In the genomic region with DNA sequence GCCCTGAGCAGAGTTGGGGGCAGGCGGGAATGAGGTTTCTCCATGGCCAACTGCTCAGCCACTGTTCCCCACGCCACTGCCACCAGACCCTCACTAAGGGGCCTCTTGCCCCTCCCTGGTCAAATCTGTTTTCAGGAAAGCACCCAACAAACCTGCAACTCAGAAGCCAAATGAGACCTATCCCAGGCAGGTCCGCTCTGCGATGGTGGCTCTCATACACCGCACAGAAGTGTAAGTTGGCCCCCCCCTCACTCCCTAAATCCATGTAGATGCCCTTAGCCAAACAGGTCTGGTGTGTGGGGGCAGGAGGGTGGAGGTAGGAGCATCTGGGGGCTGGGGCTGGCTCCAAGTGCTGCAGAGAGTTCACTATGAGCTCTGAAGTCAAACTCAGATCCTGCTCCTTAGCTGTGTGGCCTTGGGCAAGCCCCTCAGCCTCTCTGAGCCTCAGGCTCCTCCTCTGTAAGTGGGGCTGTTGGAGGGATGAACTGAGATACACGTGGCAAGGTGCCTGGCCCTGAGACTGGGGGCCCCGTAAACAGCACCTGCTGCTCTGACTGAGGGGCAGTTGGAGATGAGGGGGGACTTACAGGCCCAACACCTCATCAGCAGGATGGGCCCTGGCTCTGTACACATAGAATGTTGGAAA, we compare ENCODE assay signal across 15 cellular contexts. TPM values are rescaled to one million over a fixed set of nuclear protein-coding genes. Genes with fewer than 3 reads are reported as not detected.
DNase-seq lines count a peak whose midpoint lies in the region; ATAC-seq and TF ChIP-seq lines count a peak whose summit lies in the region.
"Had no signal": no experiment of that assay in that cellular context is flagged by ENCODE, and none has a peak within 500 bp of the region (broad histone marks: within the 10 kb centered on the region; RNA-seq: fewer than 3 reads in every experiment).

No MANE protein-coding gene starts in this region.

- no peak overlapping the region for H3K9ac ChIP-seq in rectal smooth muscle tissue (ENCODE audit: low read length)

- H3K4me3 ChIP-seq in left ventricle myocardium inferior (peak overlapping the region; percentile 68), left lung (peak overlapping the region; percentile 11 to 41), rectal smooth muscle tissue (ENCODE audit: low read length) (no peak overlapping the region), vagina (peak overlapping the region; percentile 14 to 35)

- TF ChIP-seq CTCF in left ventricle myocardium inferior (IDR thresholded peaks at IDR 0.05; ENCODE audit: borderline replicate concordance) (no peak), left lung (IDR thresholded peaks at IDR 0.05) (no peak), vagina (IDR thresholded peaks at IDR 0.05) (no peak)

- intact Hi-C loops in left ventricle myocardium inferior (cut with micrococcal nuclease): no loop called here
- intact Hi-C loops in left cardiac atrium (cut with DNase I): no loop called here
- intact Hi-C loops in left lung (cut with DNase I): loop anchor here in 1 of 2 donors (10.0 kb wide), 1 partner anchor 148 kb away; no protein-coding TSS in a partner anchor
- intact Hi-C loops in vagina (cut with DNase I): no loop called here

- H3K27me3 ChIP-seq in left ventricle myocardium inferior (ENCODE audit: low read depth) (no peaks in the 10 kb centered on the region), left lung (peaks cover 0 to 4% of the 10 kb centered on the region in 2 donors), rectal smooth muscle tissue (ENCODE audit: control insufficient read depth, insufficient read depth, low read length) (no peaks in the 10 kb centered on the region), vagina (no peaks in the 10 kb centered on the region)

- H3K4me1 ChIP-seq in left ventricle myocardium inferior (peaks cover 97% of the 10 kb centered on the region), left lung (peaks cover 22 to 37% of the 10 kb centered on the region in 2 donors), rectal smooth muscle tissue (ENCODE audit: control insufficient read depth, insufficient read depth, low read length) (no peaks in the 10 kb centered on the region), vagina (peaks cover 70% of the 10 kb centered on the region)

- H3K36me3 ChIP-seq in left ventricle myocardium inferior: peaks cover 6% of the 10 kb centered on the region
- no peaks in the 10 kb centered on the region for H3K36me3 ChIP-seq in left lung
- no peaks in the 10 kb centered on the region for H3K36me3 ChIP-seq in rectal smooth muscle tissue (ENCODE audit: control insufficient read depth, insufficient read depth, low read length)
- no peaks in the 10 kb centered on the region for H3K36me3 ChIP-seq in vagina

- TF ChIP-seq POLR2A in vagina (IDR thresholded peaks at IDR 0.05): no peak

- peak overlapping the region; percentile 88 for H3K27ac ChIP-seq in left ventricle myocardium inferior (replicated peaks)
- peak overlapping the region; percentile 54 to 64 for H3K27ac ChIP-seq in left lung
- H3K27ac ChIP-seq in rectal smooth muscle tissue (ENCODE audit: low read depth, low read length): peak overlapping the region; percentile 21
- H3K27ac ChIP-seq in vagina: peak overlapping the region; percentile 91

- H3K9me3 ChIP-seq in left ventricle myocardium inferior (replicated peaks): peaks cover 13% of the 10 kb centered on the region
- H3K9me3 ChIP-seq in left lung: peaks cover 0 to 17% of the 10 kb centered on the region in 2 donors
- H3K9me3 ChIP-seq in vagina: no peaks in the 10 kb centered on the region

- no peak for DNase-seq in left ventricle myocardium inferior
- no peak for DNase-seq in left cardiac atrium
- DNase-seq in left lung: no peak
- DNase-seq in vagina (ENCODE audit: extremely low spot score in 2 of 2): no peak
- DNase-seq in hippocampal formation (lab: John Stamatoyannopoulos, UW): no peak
- DNase-seq in SW 1271 (lab: John Stamatoyannopoulos, UW): no peak
- DNase-seq: activated naive CD8-positive, alpha-beta T cell treated with anti-CD3 and anti-CD28 coated beads, Interleukin-2, amount 10 ng/mL, durations not matched to agents 7 days and 5 days; activated T-cell treated with anti-CD3 and anti-CD28 coated beads for 4 hours; cerebellar nuclear complex; NCI-H1694; NCI-H510A; T-helper 1 cell had no signal

- ATAC-seq in left cardiac atrium (no peak), left lung (no peak), HG02840 (IDR thresholded peaks at IDR 0.05; ENCODE audit: low FRiP score, unreplicated experiment) (no peak)

RNA-seq across cellular contexts. Expression of a gene that starts 1.1 kb away (rescaled TPM):
- total RNA-seq in left ventricle myocardium inferior: 32.1 TPM
- total RNA-seq in left cardiac atrium: 10 to 100 TPM; 38.6 to 62.1 TPM
- total RNA-seq in left lung: 10 to 100 TPM; 20.6 to 41.8 TPM
- total RNA-seq in vagina: 57.2 TPM
- total RNA-seq: activated naive CD8-positive, alpha-beta T cell treated with anti-CD3 and anti-CD28 coated beads, Interleukin-2, amount 10 ng/mL, durations not matched to agents 7 days and 5 days; CD8-positive, alpha-beta memory T cell had no signal

RNA-seq across cellular contexts. Expression of a gene that starts 2.1 kb away (rescaled TPM):
- total RNA-seq in left ventricle myocardium inferior (14.7 TPM), left cardiac atrium (10 to 100 TPM; 27.8 to 51.0 TPM), left lung (10 to 100 TPM in 1 of 2 donors, 1 to 10 TPM in 1; 4.3 to 15.0 TPM), vagina (36.6 TPM)
- total RNA-seq: activated naive CD8-positive, alpha-beta T cell treated with anti-CD3 and anti-CD28 coated beads, Interleukin-2, amount 10 ng/mL, durations not matched to agents 7 days and 5 days; CD8-positive, alpha-beta memory T cell had no signal

RNA-seq across cellular contexts. Expression of a gene that starts 12.0 kb away (rescaled TPM):
- 41.1 TPM for total RNA-seq in left ventricle myocardium inferior
- total RNA-seq in left cardiac atrium: 100 to 1,000 TPM; 143 to 269 TPM
- total RNA-seq in left lung: 10 to 100 TPM; 47.9 to 94.1 TPM
- total RNA-seq in vagina: 374 TPM
- total RNA-seq: activated naive CD8-positive, alpha-beta T cell treated with anti-CD3 and anti-CD28 coated beads, Interleukin-2, amount 10 ng/mL, durations not matched to agents 7 days and 5 days; CD8-positive, alpha-beta memory T cell had no signal

Comparison
In these comparisons a context has a peak if more than half of its experiments do, and no peak if none do; other contexts are left out.
1. H3K27ac ChIP-seq: peak in every context shown above with its lines; median percentile 91 in vagina; 88 in left ventricle myocardium inferior; 59 in left lung; 21 in rectal smooth muscle tissue.